11 cellular contexts compared by ENCODE assay signal in the genomic region with DNA sequence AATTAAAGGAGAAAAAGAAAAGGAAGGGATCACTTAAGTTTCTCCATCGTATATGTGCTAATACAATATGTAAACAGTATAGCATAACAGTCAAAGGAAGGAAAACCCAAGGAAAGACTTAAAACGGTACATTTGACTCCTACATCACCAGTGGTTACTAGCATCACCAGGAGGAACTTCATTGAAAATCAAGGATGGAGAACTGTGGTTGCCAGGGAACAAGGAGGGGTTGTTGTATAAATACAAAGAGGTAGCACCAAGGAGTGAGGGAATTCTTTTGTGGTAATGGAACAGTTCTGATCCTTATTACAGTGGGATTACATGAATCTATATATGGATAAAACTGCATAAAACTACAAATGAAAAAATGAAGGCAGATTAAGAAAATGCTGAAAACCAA. TPM values are rescaled to one million over a fixed set of nuclear protein-coding genes. Genes with fewer than 3 reads are reported as not detected.
DNase-seq lines count a peak whose midpoint lies in the region; ATAC-seq, FAIRE-seq and TF ChIP-seq lines count a peak whose summit lies in the region.
"Had no signal": no experiment of that assay in that cellular context is flagged by ENCODE, and none has a peak within 500 bp of the region (broad histone marks: within the 10 kb centered on the region; RNA-seq: fewer than 3 reads in every experiment).

No MANE protein-coding gene starts in this region.

- H3K4me1 ChIP-seq in Loucy (ENCODE audit: insufficient read depth, low read length, poor library complexity, severe bottlenecking) (peaks cover 19% of the 10 kb centered on the region), BE2C (peaks cover 2% of the 10 kb centered on the region; the same call in 1 of the 2 replicates), vagina (peaks cover 17% of the 10 kb centered on the region)

- H2AFZ ChIP-seq in Loucy (ENCODE audit: low read length), result no peak overlapping the region

- peaks cover 5% of the 10 kb centered on the region for H4K20me1 ChIP-seq in Loucy (ENCODE audit: insufficient read depth, low read length, poor library complexity, severe bottlenecking)

- peak; percentile 60 for FAIRE-seq in G401.6 (lab: Jason Lieb, UNC)

- no peak overlapping the region for H3K27ac Mint-ChIP-seq in central memory CD8-positive, alpha-beta T cell (ENCODE audit: low read depth)
- H3K27ac Mint-ChIP-seq in nephron, result peak overlapping the region in 2 of 3 experiments; percentile 92 to 95

- no peak for DNase-seq in central memory CD8-positive, alpha-beta T cell (ENCODE audit: low spot score in 2 of 2)
- DNase-seq in BE2C (no peak), NCI-H2171 (lab: John Stamatoyannopoulos, UW) (no peak), vagina (ENCODE audit: extremely low spot score in 2 of 2) (no peak)
- DNase-seq: activated CD4-positive, alpha-beta T cell treated with anti-CD3 and anti-CD28 coated beads, Interleukin-2, amount 50 U/mL, for 48 hours; NCI-H1694; stimulated activated CD4-positive, alpha-beta T cell treated with anti-CD3 and anti-CD28 coated beads, Interleukin-2, amount 100 ng/mL, for 48 hours; testis had no signal

- no peak for TF ChIP-seq POLR2A in vagina (IDR thresholded peaks at IDR 0.05)

- peaks cover 19% of the 10 kb centered on the region for H3K79me2 ChIP-seq in Loucy (ENCODE audit: insufficient read depth, low read length)

- H3K27me3 ChIP-seq in Loucy (ENCODE audit: insufficient read depth, low read length, poor library complexity, severe bottlenecking), result no peaks in the 10 kb centered on the region
- no peaks in the 10 kb centered on the region for H3K27me3 ChIP-seq in BE2C
- no peaks in the 10 kb centered on the region for H3K27me3 ChIP-seq in vagina
- H3K27me3 ChIP-seq: testis had no signal

- H3K36me3 ChIP-seq in Loucy (ENCODE audit: insufficient read depth, low read length) (peaks cover 5% of the 10 kb centered on the region; the same call in 1 of the 2 replicates), BE2C (peaks cover 4% of the 10 kb centered on the region; the same call in 1 of the 2 replicates), vagina (peaks cover 0 to 6% of the 10 kb centered on the region in 2 donors)

- H3K27ac ChIP-seq in vagina, result no peak overlapping the region
- H3K27ac ChIP-seq: testis had no signal

- peak overlapping the region; percentile 91 for H3K4me3 ChIP-seq in Loucy (ENCODE audit: low read length, poor library complexity, severe bottlenecking)
- H3K4me3 ChIP-seq in BE2C (ENCODE audit: low read depth, low read length), result no peak overlapping the region
- no peak overlapping the region for H3K4me3 ChIP-seq in vagina

- H3K27me3 Mint-ChIP-seq in central memory CD8-positive, alpha-beta T cell, result no peaks in the 10 kb centered on the region
- no peaks in the 10 kb centered on the region for H3K27me3 Mint-ChIP-seq in nephron (ENCODE audit: low read depth)

- H3K36me3 Mint-ChIP-seq in central memory CD8-positive, alpha-beta T cell (ENCODE audit: insufficient read depth), result peaks cover 32% of the 10 kb centered on the region
- H3K36me3 Mint-ChIP-seq in nephron (ENCODE audit: low read depth), result peaks cover 29% of the 10 kb centered on the region

- H3F3A ChIP-seq in Loucy (ENCODE audit: low read depth), result no peaks in the 10 kb centered on the region

- ATAC-seq in central memory CD8-positive, alpha-beta T cell (replicated peaks; ENCODE audit: extremely low read depth, poor library complexity, severe bottlenecking), result no peak

- peaks cover 27% of the 10 kb centered on the region for H3K4me1 Mint-ChIP-seq in central memory CD8-positive, alpha-beta T cell
- peaks cover 22% of the 10 kb centered on the region for H3K4me1 Mint-ChIP-seq in nephron

- H3K4me3 Mint-ChIP-seq in central memory CD8-positive, alpha-beta T cell, result peak overlapping the region; percentile 98
- H3K4me3 Mint-ChIP-seq in nephron, result peak overlapping the region; percentile 88 to 94 (median 91)

- H3K9me2 ChIP-seq in Loucy (replicated peaks; ENCODE audit: low read depth, low read length), result no peaks in the 10 kb centered on the region

- H3K4me2 ChIP-seq in Loucy (ENCODE audit: low read depth, low read length, poor library complexity, severe bottlenecking), result peak overlapping the region; percentile 87

- H3K9ac ChIP-seq in Loucy (ENCODE audit: low read depth, low read length, poor library complexity, severe bottlenecking), result no peak overlapping the region

- intact Hi-C loops in vagina (cut with DNase I), result no loop called here

- H3K9me3 Mint-ChIP-seq in central memory CD8-positive, alpha-beta T cell, result no peaks in the 10 kb centered on the region
- H3K9me3 Mint-ChIP-seq in nephron, result no peaks in the 10 kb centered on the region

- H3K9me3 ChIP-seq in Loucy (ENCODE audit: insufficient read depth, low read depth, low read length) (no peaks in the 10 kb centered on the region), BE2C (no peaks in the 10 kb centered on the region), vagina (no peaks in the 10 kb centered on the region)
- H3K9me3 ChIP-seq: testis had no signal

- TF ChIP-seq CTCF in Loucy (conservative IDR thresholded peaks at IDR 0.05; ENCODE audit: low read length), result no peak
- no peak for TF ChIP-seq CTCF in nephron (IDR thresholded peaks at IDR 0.05; ENCODE audit: unreplicated experiment in 3 of 3)
- no peak for TF ChIP-seq CTCF in BE2C (IDR thresholded peaks at IDR 0.05; ENCODE audit: low read depth, low read length)
- TF ChIP-seq CTCF in vagina (IDR thresholded peaks at IDR 0.05), result no peak

RNA-seq across cellular contexts. Expression of gene ZFYVE26, which starts 1.6 kb away (rescaled TPM):
- 7.5 TPM for polyA plus RNA-seq in BE2C (2012; ENCODE audit: insufficient read depth, insufficient read length, low read depth)
- total RNA-seq in vagina, result 30.2 TPM

RNA-seq across cellular contexts. Expression of gene RAD51B, which starts 4.8 kb away (rescaled TPM):
- 2.6 TPM for polyA plus RNA-seq in BE2C (2012; ENCODE audit: insufficient read depth, insufficient read length, low read depth)
- 28.5 TPM for total RNA-seq in vagina
